ENCODE assay signal across 18 cellular contexts in genomic region chr6:13688692-13689196, GRCh38. TPM values are rescaled to one million over a fixed set of nuclear protein-coding genes. Genes with fewer than 3 reads are reported as not detected.
A peak's percentile ranks its signal among the peaks of the same experiment; 100 is the strongest.
DNase-seq lines count a peak whose midpoint lies in the region; ATAC-seq, FAIRE-seq and TF ChIP-seq lines count a peak whose summit lies in the region.
"Had no signal": no experiment of that assay in that cellular context is flagged by ENCODE, and none has a peak within 500 bp of the region (broad histone marks: within the 10 kb centered on the region; RNA-seq: fewer than 3 reads in every experiment).

No MANE protein-coding gene starts in this region.

- H3K23me2 ChIP-seq in H9 (ENCODE audit: insufficient read length, low read depth, low read length, poor library complexity, severe bottlenecking) = no peaks in the 10 kb centered on the region

- H3K27me3 Mint-ChIP-seq in activated CD4-positive, alpha-beta T cell treated with anti-CD3 and anti-CD28 coated beads, Interleukin-2, amount 10 ng/mL, durations not matched to agents 24 days and 14 days = no peaks in the 10 kb centered on the region
- no peaks in the 10 kb centered on the region for H3K27me3 Mint-ChIP-seq in H9 (ENCODE audit: low read depth)
- no peaks in the 10 kb centered on the region for H3K27me3 Mint-ChIP-seq in activated T-helper 2 cell treated with anti-CD3 and anti-CD28 coated beads, Interferon-gamma antibody, Interleukin-2, Interleukin-4, amounts not matched to agents 10 μg/mL and 5 μg/mL and 100 μg/mL, durations not matched to agents 14 hours and 24 hours and 36 hours (ENCODE audit: low read depth)
- no peaks in the 10 kb centered on the region for H3K27me3 Mint-ChIP-seq in naive thymus-derived CD8-positive, alpha-beta T cell
- H3K27me3 Mint-ChIP-seq: activated CD8-positive, alpha-beta memory T cell treated with anti-CD3 and anti-CD28 coated beads, Interleukin-2, amount 10 ng/mL, durations not matched to agents 7 days and 5 days had no signal

- TF ChIP-seq CTCF in H9 (conservative IDR thresholded peaks at IDR 0.05) = no peak
- TF ChIP-seq CTCF in MM.1S (IDR thresholded peaks at IDR 0.05; ENCODE audit: low read length) = no peak

- H3K4me1 ChIP-seq in H9 (ENCODE audit: insufficient read depth, low read length) = no peaks in the 10 kb centered on the region
- H3K4me1 ChIP-seq in MM.1S (ENCODE audit: low read length) = peaks cover 19% of the 10 kb centered on the region

- no peaks in the 10 kb centered on the region for H3K9me2 ChIP-seq in MM.1S (replicated peaks; ENCODE audit: insufficient read depth, low read length)

- no peak overlapping the region for H3T11ph ChIP-seq in H9 (ENCODE audit: low read length)

- H3K4ac ChIP-seq in H9 (ENCODE audit: low read depth, low read length) = no peak overlapping the region

- H3K4me3 Mint-ChIP-seq in activated CD4-positive, alpha-beta T cell treated with anti-CD3 and anti-CD28 coated beads, Interleukin-2, amount 10 ng/mL, durations not matched to agents 24 days and 14 days = no peak overlapping the region
- H3K4me3 Mint-ChIP-seq in H9 = no peak overlapping the region
- H3K4me3 Mint-ChIP-seq in activated T-helper 2 cell treated with anti-CD3 and anti-CD28 coated beads, Interferon-gamma antibody, Interleukin-2, Interleukin-4, amounts not matched to agents 10 μg/mL and 5 μg/mL and 100 μg/mL, durations not matched to agents 14 hours and 24 hours and 36 hours (ENCODE audit: low read depth) = no peak overlapping the region
- H3K4me3 Mint-ChIP-seq in naive thymus-derived CD8-positive, alpha-beta T cell = peak overlapping the region in 8 of 10 donors; percentile 13 to 83 (median 74)
- H3K4me3 Mint-ChIP-seq: activated CD8-positive, alpha-beta memory T cell treated with anti-CD3 and anti-CD28 coated beads, Interleukin-2, amount 10 ng/mL, durations not matched to agents 7 days and 5 days; CD14-positive monocyte had no signal

- WGBS in H9 (ENCODE audit: extremely low coverage, insufficient read length, low lambda C conversion rate) = 100% methylated on average over 1 of the region's 5 CpGs

- H3K9me3 ChIP-seq in H9 (ENCODE audit: control insufficient read depth, low read depth, low read length) = no peaks in the 10 kb centered on the region
- no peaks in the 10 kb centered on the region for H3K9me3 ChIP-seq in MM.1S (replicated peaks; ENCODE audit: insufficient read depth, low read length)
- H3K9me3 ChIP-seq: tibial artery had no signal

- no peak overlapping the region for H2BK120ac ChIP-seq in H9 (ENCODE audit: low read depth, low read length, poor library complexity, severe bottlenecking)

- H3K27ac Mint-ChIP-seq in activated CD4-positive, alpha-beta T cell treated with anti-CD3 and anti-CD28 coated beads, Interleukin-2, amount 10 ng/mL, durations not matched to agents 24 days and 14 days = peak overlapping the region; percentile 50
- peak overlapping the region in 2 of 3 experiments; percentile 32 to 39; a peak in 4 of 7 replicates for H3K27ac Mint-ChIP-seq in H9
- H3K27ac Mint-ChIP-seq in activated T-helper 2 cell treated with anti-CD3 and anti-CD28 coated beads, Interferon-gamma antibody, Interleukin-2, Interleukin-4, amounts not matched to agents 10 μg/mL and 5 μg/mL and 100 μg/mL, durations not matched to agents 14 hours and 24 hours and 36 hours = peak overlapping the region; percentile 15
- H3K27ac Mint-ChIP-seq in naive thymus-derived CD8-positive, alpha-beta T cell = peak overlapping the region; percentile 93 to 96 (median 94)

- no peak for DNase-seq in activated CD4-positive, alpha-beta T cell treated with anti-CD3 and anti-CD28 coated beads, Interleukin-2, amount 10 ng/mL, durations not matched to agents 24 days and 14 days
- DNase-seq in activated CD4-positive, alpha-beta T cell treated with anti-CD3 and anti-CD28 coated beads for 48 hours = no peak
- DNase-seq in H9 (no peak), urothelium cell line (ENCODE audit: low spot score) (no peak), MM.1S (no peak), cerebellar nuclear complex (lab: John Stamatoyannopoulos, UW) (no peak)
- DNase-seq in activated T-helper 2 cell treated with anti-CD3 and anti-CD28 coated beads, Interferon-gamma antibody, Interleukin-2, Interleukin-4, amounts not matched to agents 10 μg/mL and 5 μg/mL and 100 μg/mL, durations not matched to agents 14 hours and 24 hours and 36 hours (ENCODE audit: low spot score) = no peak
- DNase-seq in naive thymus-derived CD8-positive, alpha-beta T cell = no peak
- DNase-seq: activated CD8-positive, alpha-beta memory T cell treated with anti-CD3 and anti-CD28 coated beads, Interleukin-2, amount 10 ng/mL, durations not matched to agents 7 days and 5 days; midbrain; NCI-H1436 treated with DMSO at 0.1 percent for 48 hours; RPMI8226; tibial artery had no signal

- H3K23ac ChIP-seq in H9 (ENCODE audit: insufficient read length, low read depth, low read length) = no peak overlapping the region

- no peaks in the 10 kb centered on the region for H3K79me1 ChIP-seq in H9 (ENCODE audit: insufficient read depth, low read depth, low read length, poor library complexity, severe bottlenecking)

- 0 out of 2 replicates have a peak, but pooled peaks cover 1% of the 10 kb centered on the region for H3K79me2 ChIP-seq in H9 (ENCODE audit: insufficient read depth, low read length)
- peaks cover 91% of the 10 kb centered on the region for H3K79me2 ChIP-seq in MM.1S (ENCODE audit: low read length)

- no peaks in the 10 kb centered on the region for H4K20me1 ChIP-seq in H9 (ENCODE audit: control insufficient read depth, insufficient read depth, insufficient read length)
- no peaks in the 10 kb centered on the region for H4K20me1 ChIP-seq in MM.1S (ENCODE audit: insufficient read depth, low read length)

- H2AK5ac ChIP-seq in H9 (ENCODE audit: insufficient read length, low read length) = no peak overlapping the region

- no peak overlapping the region for H3K4me3 ChIP-seq in MM.1S (ENCODE audit: low read length)
- H3K4me3 ChIP-seq: tibial artery had no signal

- H2BK12ac ChIP-seq in H9 (ENCODE audit: insufficient read length, low read depth, low read length) = no peak overlapping the region

- H3K4me1 Mint-ChIP-seq in activated CD4-positive, alpha-beta T cell treated with anti-CD3 and anti-CD28 coated beads, Interleukin-2, amount 10 ng/mL, durations not matched to agents 24 days and 14 days = peaks cover 51% of the 10 kb centered on the region
- H3K4me1 Mint-ChIP-seq in H9 = peaks cover 13 to 14% of the 10 kb centered on the region in 2 experiments
- H3K4me1 Mint-ChIP-seq in activated T-helper 2 cell treated with anti-CD3 and anti-CD28 coated beads, Interferon-gamma antibody, Interleukin-2, Interleukin-4, amounts not matched to agents 10 μg/mL and 5 μg/mL and 100 μg/mL, durations not matched to agents 14 hours and 24 hours and 36 hours (ENCODE audit: low read depth) = peaks cover 47% of the 10 kb centered on the region
- peaks cover 43 to 76% (median 70%) of the 10 kb centered on the region in 4 donors for H3K4me1 Mint-ChIP-seq in naive thymus-derived CD8-positive, alpha-beta T cell

- H2BK5ac ChIP-seq in H9 (ENCODE audit: insufficient read length, low read length) = no peak overlapping the region

- H3K4me2 ChIP-seq in H9 (ENCODE audit: insufficient read depth, insufficient read length, low read length) (no peak overlapping the region), MM.1S (ENCODE audit: low read depth, low read length) (no peak overlapping the region)

- peak; percentile 11 to 16 for ATAC-seq in naive thymus-derived CD8-positive, alpha-beta T cell
- ATAC-seq: left lobe of liver had no signal

- no peaks in the 10 kb centered on the region for H3K27me3 ChIP-seq in H9 (ENCODE audit: insufficient read depth, low read length)
- no peaks in the 10 kb centered on the region for H3K27me3 ChIP-seq in MM.1S (replicated peaks; ENCODE audit: insufficient read depth, low read length)
- H3K27me3 ChIP-seq: tibial artery had no signal

- no peak overlapping the region for H4K91ac ChIP-seq in H9 (ENCODE audit: insufficient read length, low read depth, low read length)

- H3F3A ChIP-seq in MM.1S (ENCODE audit: insufficient read depth, low read length) = 0 out of 2 replicates have a peak, but pooled peaks cover 3% of the 10 kb centered on the region

- no peak overlapping the region for H2BK20ac ChIP-seq in H9 (ENCODE audit: low read depth, low read length, poor library complexity, severe bottlenecking)

- H3K27ac ChIP-seq in H9 (ENCODE audit: insufficient read length, low read depth, low read length) = no peak overlapping the region
- H3K27ac ChIP-seq in MM.1S (ENCODE audit: low read length) = no peak overlapping the region
- H3K27ac ChIP-seq: KMS-11, VCaP had no signal

- POLR2A ChIA-PET in naive thymus-derived CD8-positive, alpha-beta T cell (lab: Charles Lee) = interaction anchor here (0.7 to 2.9 kb wide), 4 partner anchors 14 to 73 kb away, joined by 4 to 29 read pairs (median 8); partner anchors contain the start of genes NOL7 and RANBP9

- peaks cover 5% of the 10 kb centered on the region for H3K9me3 Mint-ChIP-seq in activated CD4-positive, alpha-beta T cell treated with anti-CD3 and anti-CD28 coated beads, Interleukin-2, amount 10 ng/mL, durations not matched to agents 24 days and 14 days
- no peaks in the 10 kb centered on the region for H3K9me3 Mint-ChIP-seq in H9
- peaks cover 6% of the 10 kb centered on the region for H3K9me3 Mint-ChIP-seq in activated T-helper 2 cell treated with anti-CD3 and anti-CD28 coated beads, Interferon-gamma antibody, Interleukin-2, Interleukin-4, amounts not matched to agents 10 μg/mL and 5 μg/mL and 100 μg/mL, durations not matched to agents 14 hours and 24 hours and 36 hours
- H3K9me3 Mint-ChIP-seq in naive thymus-derived CD8-positive, alpha-beta T cell = peaks cover 0 to 4% (median 0%) of the 10 kb centered on the region in 9 donors

- H3K14ac ChIP-seq in H9 (ENCODE audit: insufficient read depth, low read length) = no peak overlapping the region

- intact Hi-C loops in activated CD4-positive, alpha-beta T cell treated with anti-CD3 and anti-CD28 coated beads, Interleukin-2, amount 10 ng/mL, durations not matched to agents 24 days and 14 days (cut with micrococcal nuclease) = no loop called here
- intact Hi-C loops in activated T-helper 2 cell treated with anti-CD3 and anti-CD28 coated beads, Interferon-gamma antibody, Interleukin-2, Interleukin-4, amounts not matched to agents 10 μg/mL and 5 μg/mL and 100 μg/mL, durations not matched to agents 14 hours and 24 hours and 36 hours (cut with micrococcal nuclease) = loop anchor here (2.0 kb wide), 1 partner anchor 20 kb away; no protein-coding TSS in a partner anchor

- no peaks in the 10 kb centered on the region for H3K36me3 ChIP-seq in MM.1S (replicated peaks; ENCODE audit: insufficient read depth, low read length)

- FAIRE-seq in urothelium cell line (lab: Jason Lieb, UNC) = no peak
- FAIRE-seq: bronchial epithelial cell had no signal

- no peak overlapping the region for H3K9ac ChIP-seq in H9 (ENCODE audit: extremely low read depth, insufficient read length, low read length)
- H3K9ac ChIP-seq in MM.1S (ENCODE audit: low read length) = no peak overlapping the region
- H3K9ac ChIP-seq: KMS-11 had no signal

- H3K18ac ChIP-seq in H9 (ENCODE audit: insufficient read length, low read depth, low read length) = no peak overlapping the region

- H3K36me3 Mint-ChIP-seq in activated CD4-positive, alpha-beta T cell treated with anti-CD3 and anti-CD28 coated beads, Interleukin-2, amount 10 ng/mL, durations not matched to agents 24 days and 14 days (ENCODE audit: low read depth) = peaks cover 47% of the 10 kb centered on the region
- peaks cover 0 to 23% (median 5%) of the 10 kb centered on the region in 3 experiments; a peak in 4 of 7 replicates for H3K36me3 Mint-ChIP-seq in H9 (ENCODE audit: insufficient read depth in 1 of 3, low read depth in 3 of 3)
- H3K36me3 Mint-ChIP-seq in activated T-helper 2 cell treated with anti-CD3 and anti-CD28 coated beads, Interferon-gamma antibody, Interleukin-2, Interleukin-4, amounts not matched to agents 10 μg/mL and 5 μg/mL and 100 μg/mL, durations not matched to agents 14 hours and 24 hours and 36 hours (ENCODE audit: low read depth) = peaks cover 44% of the 10 kb centered on the region
- peaks cover 0 to 20% (median 3%) of the 10 kb centered on the region in 3 donors for H3K36me3 Mint-ChIP-seq in naive thymus-derived CD8-positive, alpha-beta T cell

- H3K56ac ChIP-seq in H9 (ENCODE audit: insufficient read length, low read depth, low read length) = no peak overlapping the region

- H4K8ac ChIP-seq in H9 (replicated peaks; ENCODE audit: insufficient read length, low read depth, low read length) = no peak overlapping the region

- H2AFZ ChIP-seq in H9 (ENCODE audit: low read length) (no peak overlapping the region), MM.1S (ENCODE audit: low read length) (no peak overlapping the region)

- no peak overlapping the region for H2BK15ac ChIP-seq in H9 (ENCODE audit: low read depth, low read length)

- H4K5ac ChIP-seq in H9 (ENCODE audit: insufficient read length, low read depth, low read length) = no peak overlapping the region

RNA-seq across cellular contexts. Expression of gene RANBP9, which starts 22.9 kb away (rescaled TPM):
- total RNA-seq in activated CD4-positive, alpha-beta T cell treated with anti-CD3 and anti-CD28 coated beads, Interleukin-2, amount 10 ng/mL, durations not matched to agents 24 days and 14 days = 52.6 and 56.2 TPM in 2 replicates
- 35.8 and 37.2 TPM in 2 replicates for total RNA-seq in H9 (2021)
- total RNA-seq in activated T-helper 2 cell treated with anti-CD3 and anti-CD28 coated beads, Interferon-gamma antibody, Interleukin-2, Interleukin-4, amounts not matched to agents 10 μg/mL and 5 μg/mL and 100 μg/mL, durations not matched to agents 14 hours and 24 hours and 36 hours = 50.7 and 55.7 TPM in 2 replicates
- total RNA-seq in naive thymus-derived CD8-positive, alpha-beta T cell = 10 to 100 TPM; 50.4 to 57.2 TPM
- 1 to 10 TPM; 1.9 to 5.6 (median 3.9) TPM for polyA plus RNA-seq in naive thymus-derived CD8-positive, alpha-beta T cell

Comparison
In these comparisons a context has a peak if more than half of its experiments do, and no peak if none do; other contexts are left out.
1. H3K27ac Mint-ChIP-seq: peak in every context shown above with its lines; median percentile 94 in naive thymus-derived CD8-positive, alpha-beta T cell; 50 in activated CD4-positive, alpha-beta T cell treated with anti-CD3 and anti-CD28 coated beads, Interleukin-2, amount 10 ng/mL, durations not matched to agents 24 days and 14 days; 36 in H9; 15 in activated T-helper 2 cell treated with anti-CD3 and anti-CD28 coated beads, Interferon-gamma antibody, Interleukin-2, Interleukin-4, amounts not matched to agents 10 μg/mL and 5 μg/mL and 100 μg/mL, durations not matched to agents 14 hours and 24 hours and 36 hours.
2. H3K4me3 Mint-ChIP-seq: peak in naive thymus-derived CD8-positive, alpha-beta T cell (8 of 10); none in activated CD4-positive, alpha-beta T cell treated with anti-CD3 and anti-CD28 coated beads, Interleukin-2, amount 10 ng/mL, durations not matched to agents 24 days and 14 days (single experiment), H9 (0 of 2) and activated T-helper 2 cell treated with anti-CD3 and anti-CD28 coated beads, Interferon-gamma antibody, Interleukin-2, Interleukin-4, amounts not matched to agents 10 μg/mL and 5 μg/mL and 100 μg/mL, durations not matched to agents 14 hours and 24 hours and 36 hours (single experiment).